Comparison of ENCODE assay signal across 34 cellular contexts in the genomic region with DNA sequence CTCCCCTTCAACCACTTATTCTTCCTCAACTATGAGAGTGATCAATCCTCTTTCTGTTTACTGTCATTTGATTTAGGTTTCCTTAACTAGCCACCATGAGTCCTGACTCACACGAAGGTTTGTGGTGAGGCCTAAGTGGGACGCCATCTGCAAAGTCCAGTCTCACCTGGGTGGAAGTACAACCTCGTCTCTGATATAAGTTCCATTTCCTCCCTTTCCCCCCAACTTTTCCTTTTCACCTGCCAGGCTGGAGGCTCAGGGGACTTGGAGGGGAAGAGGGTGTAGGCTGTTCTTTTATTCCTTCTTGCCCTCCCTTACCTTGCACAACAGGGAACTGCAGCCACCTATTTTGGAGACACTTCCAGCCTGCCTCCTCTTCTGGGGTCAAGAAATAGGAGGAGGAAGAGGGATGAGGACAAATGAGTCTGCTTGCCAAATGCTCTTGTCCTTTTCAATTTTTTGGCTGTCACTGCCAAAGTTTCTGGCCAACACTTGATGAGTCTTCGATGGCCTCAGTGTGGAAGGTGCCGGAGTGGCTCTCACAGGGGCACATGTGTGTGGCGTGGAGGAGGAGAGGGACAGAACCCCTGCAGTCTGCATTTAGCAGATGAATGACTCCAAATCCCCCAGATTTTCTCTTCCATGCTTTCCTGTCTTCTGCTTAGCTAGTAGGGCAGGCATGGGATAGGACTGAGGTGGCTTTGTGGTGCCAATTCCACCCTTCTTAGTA.
"Had no signal": no experiment of that assay in that cellular context is flagged by ENCODE, and none has a peak within 500 bp of the region (broad histone marks: within the 10 kb centered on the region; RNA-seq: fewer than 3 reads in every experiment).

No MANE protein-coding gene starts in this region.

- ATAC-seq: activated CD8-positive, alpha-beta memory T cell treated with anti-CD3 and anti-CD28 coated beads, Interleukin-2, amount 10 ng/mL, durations not matched to agents 7 days and 5 days; activated T-helper 17 cell treated with anti-CD3 and anti-CD28 coated beads, Interleukin-2, amount 50 U/mL, for 72 hours had no signal

- H3K4me2 ChIP-seq: PC-9 had no signal

- H3K4me1 ChIP-seq: ascending aorta had no signal

- H3K9me3 Mint-ChIP-seq: activated T-helper 17 cell treated with anti-CD3 and anti-CD28 coated beads, Interleukin-2, amount 50 U/mL, for 72 hours had no signal

- H3K27ac ChIP-seq: ascending aorta, PC-9, WERI-Rb-1 had no signal

- FAIRE-seq: RCC 7860 had no signal

- H3K36me3 ChIP-seq: ascending aorta, WERI-Rb-1 had no signal

- DNase-seq: activated CD4-positive, alpha-beta memory T cell treated with anti-CD3 and anti-CD28 coated beads, Interleukin-2, amount 10 ng/mL, durations not matched to agents 7 days and 5 days; activated CD4-positive, alpha-beta T cell treated with anti-CD3 and anti-CD28 coated beads for 1 hour; activated CD4-positive, alpha-beta T cell treated with anti-CD3 and anti-CD28 coated beads for 48 hours; activated CD4-positive, CD25-positive, alpha-beta regulatory T cell; activated CD8-positive, alpha-beta memory T cell treated with anti-CD3 and anti-CD28 coated beads for 24 hours; activated CD8-positive, alpha-beta memory T cell treated with anti-CD3 and anti-CD28 coated beads, Interleukin-2, amount 10 ng/mL, durations not matched to agents 7 days and 5 days; activated CD8-positive, alpha-beta memory T cell treated with anti-CD3 and anti-CD28 coated beads, Interleukin-2, amount 50 U/mL, for 48 hours; activated effector memory CD4-positive, alpha-beta T cell treated with anti-CD3 and anti-CD28 coated beads, Interleukin-2, amount 50 U/mL, for 16 hours; activated naive CD4-positive, alpha-beta T cell; activated naive CD4-positive, alpha-beta T cell treated with anti-CD3 and anti-CD28 coated beads, Interleukin-2, amount 50 U/mL, for 16 hours; activated naive CD8-positive, alpha-beta T cell treated with anti-CD3 and anti-CD28 coated beads, Interleukin-2, amount 10 ng/mL, durations not matched to agents 7 days and 5 days; activated T-cell treated with anti-CD3 and anti-CD28 coated beads, Interleukin-2, amount 50 U/mL, for 48 hours; amygdala; KG1; NCI-H1092 treated with DMSO at 0.1 percent for 48 hours; NCI-H1417; NCI-H146; NCI-H187; NCI-H2029 treated with DMSO at 0.1 percent for 48 hours; NCI-H2107; NCI-H2171; NCI-H510A; NCI-H526; NCI-H748 treated with DMSO at 0.1 percent for 48 hours; PC-9; Right ventricle myocardium superior; SW 1271; T-helper 1 cell; T-helper 2 cell; T-helper 9 cell; WERI-Rb-1 had no signal

- H3K4me1 Mint-ChIP-seq: activated CD4-positive, alpha-beta memory T cell treated with anti-CD3 and anti-CD28 coated beads, Interleukin-2, amount 10 ng/mL, durations not matched to agents 7 days and 5 days; activated CD8-positive, alpha-beta memory T cell treated with anti-CD3 and anti-CD28 coated beads, Interleukin-2, amount 10 ng/mL, durations not matched to agents 7 days and 5 days; activated naive CD8-positive, alpha-beta T cell treated with anti-CD3 and anti-CD28 coated beads, Interleukin-2, amount 10 ng/mL, durations not matched to agents 7 days and 5 days; activated T-helper 17 cell treated with anti-CD3 and anti-CD28 coated beads, Interleukin-2, amount 50 U/mL, for 72 hours had no signal

- H3K36me3 Mint-ChIP-seq: activated CD8-positive, alpha-beta memory T cell treated with anti-CD3 and anti-CD28 coated beads, Interleukin-2, amount 10 ng/mL, durations not matched to agents 7 days and 5 days; activated naive CD8-positive, alpha-beta T cell treated with anti-CD3 and anti-CD28 coated beads, Interleukin-2, amount 10 ng/mL, durations not matched to agents 7 days and 5 days had no signal

- H3K27me3 ChIP-seq: ascending aorta had no signal

- H3K4me3 ChIP-seq: ascending aorta, PC-9 had no signal

- H2AFZ ChIP-seq: PC-9 had no signal

- H3K27ac Mint-ChIP-seq: activated CD4-positive, alpha-beta memory T cell treated with anti-CD3 and anti-CD28 coated beads, Interleukin-2, amount 10 ng/mL, durations not matched to agents 7 days and 5 days; activated CD8-positive, alpha-beta memory T cell treated with anti-CD3 and anti-CD28 coated beads, Interleukin-2, amount 10 ng/mL, durations not matched to agents 7 days and 5 days; activated naive CD8-positive, alpha-beta T cell treated with anti-CD3 and anti-CD28 coated beads, Interleukin-2, amount 10 ng/mL, durations not matched to agents 7 days and 5 days; activated T-helper 17 cell treated with anti-CD3 and anti-CD28 coated beads, Interleukin-2, amount 50 U/mL, for 72 hours had no signal

- H3K27me3 Mint-ChIP-seq: activated CD4-positive, alpha-beta memory T cell treated with anti-CD3 and anti-CD28 coated beads, Interleukin-2, amount 10 ng/mL, durations not matched to agents 7 days and 5 days; activated CD8-positive, alpha-beta memory T cell treated with anti-CD3 and anti-CD28 coated beads, Interleukin-2, amount 10 ng/mL, durations not matched to agents 7 days and 5 days; activated T-helper 17 cell treated with anti-CD3 and anti-CD28 coated beads, Interleukin-2, amount 50 U/mL, for 72 hours had no signal

- H3K4me3 Mint-ChIP-seq: activated CD4-positive, alpha-beta memory T cell treated with anti-CD3 and anti-CD28 coated beads, Interleukin-2, amount 10 ng/mL, durations not matched to agents 7 days and 5 days; activated CD8-positive, alpha-beta memory T cell treated with anti-CD3 and anti-CD28 coated beads, Interleukin-2, amount 10 ng/mL, durations not matched to agents 7 days and 5 days; activated naive CD8-positive, alpha-beta T cell treated with anti-CD3 and anti-CD28 coated beads, Interleukin-2, amount 10 ng/mL, durations not matched to agents 7 days and 5 days; activated T-helper 17 cell treated with anti-CD3 and anti-CD28 coated beads, Interleukin-2, amount 50 U/mL, for 72 hours had no signal
